Comparison of ENCODE assay signal across 19 cellular contexts in genomic region chr3:27556854-27557253, GRCh38.
A peak's percentile ranks its signal among the peaks of the same experiment; 100 is the strongest.
DNase-seq lines count a peak whose midpoint lies in the region; ATAC-seq and TF ChIP-seq lines count a peak whose summit lies in the region.
"Had no signal": no experiment of that assay in that cellular context is flagged by ENCODE, and none has a peak within 500 bp of the region (broad histone marks: within the 10 kb centered on the region; RNA-seq: fewer than 3 reads in every experiment).

No MANE protein-coding gene starts in this region.

- peak overlapping the region; percentile 94 for H3K27ac Mint-ChIP-seq in osteocyte (ENCODE audit: unreplicated experiment)
- H3K27ac Mint-ChIP-seq: activated CD4-positive, alpha-beta T cell treated with anti-CD3 and anti-CD28 coated beads, Interleukin-2, amount 10 ng/mL, durations not matched to agents 7 days and 5 days; nephron; stimulated activated naive CD8-positive, alpha-beta T cell treated with anti-CD3 and anti-CD28 coated beads, Interleukin-15, Interleukin-2, amounts not matched to agents 100 ng/mL and 50 ng/mL, for 24 hours; T-helper 2 cell treated with Interferon-gamma antibody and Interleukin-4, amounts not matched to agents 5 μg/mL and 100 μg/mL, for 36 hours had no signal

- no peaks in the 10 kb centered on the region for H3K36me3 ChIP-seq in SK-N-SH (replicated peaks in 1 of 2; ENCODE audit: control insufficient read depth in 1 of 2, insufficient read depth in 2 of 2, low read length in 1 of 2)
- no peaks in the 10 kb centered on the region for H3K36me3 ChIP-seq in testis (ENCODE audit: low read depth, missing control alignments)

- no peaks in the 10 kb centered on the region for H4K20me1 ChIP-seq in SK-N-SH (ENCODE audit: insufficient read depth)

- DNase-seq in A172 (ENCODE audit: low spot score) (peak; percentile 37), SK-N-SH (no peak), foreskin fibroblast (peak; percentile 46 to 71), osteocyte (ENCODE audit: extremely low spot score, unreplicated experiment) (no peak), foreskin melanocyte (no peak), KBM-7 (no peak), testis (no peak)
- DNase-seq: activated CD4-positive, alpha-beta T cell treated with anti-CD3 and anti-CD28 coated beads, Interleukin-2, amount 10 ng/mL, durations not matched to agents 7 days and 5 days; activated T-cell treated with anti-CD3 and anti-CD28 coated beads, Interleukin-2, amount 50 U/mL, for 1 hour; Kasumi-1; kidney glomerular epithelial cell; NCI-H1930; NCI-H69 had no signal

- peak overlapping the region; percentile 4; the same call in 1 of the 2 replicates for H3K9ac ChIP-seq in SK-N-SH

- H3K79me2 ChIP-seq in SK-N-SH (ENCODE audit: insufficient read depth): no peaks in the 10 kb centered on the region

- no peak for TF ChIP-seq RAD21 in SK-N-SH (IDR thresholded peaks at IDR 0.05; ENCODE audit: low read length)

- no peak for TF ChIP-seq POLR2A in testis (IDR thresholded peaks at IDR 0.05)

- POLR2A ChIA-PET in SK-N-SH (lab: Yijun Ruan, JAX): no interaction called here

- peaks cover 6% of the 10 kb centered on the region for H3K9me3 Mint-ChIP-seq in osteocyte (ENCODE audit: unreplicated experiment)
- H3K9me3 Mint-ChIP-seq: stimulated activated naive CD8-positive, alpha-beta T cell treated with anti-CD3 and anti-CD28 coated beads, Interleukin-15, Interleukin-2, amounts not matched to agents 100 ng/mL and 50 ng/mL, for 24 hours; T-helper 2 cell treated with Interferon-gamma antibody and Interleukin-4, amounts not matched to agents 5 μg/mL and 100 μg/mL, for 36 hours had no signal

- TF ChIP-seq EP300 in SK-N-SH (IDR thresholded peaks at IDR 0.05; ENCODE audit: borderline replicate concordance in 1 of 2, low read depth in 1 of 2, low read length in 1 of 2): no peak

- no peaks in the 10 kb centered on the region for H3K36me3 Mint-ChIP-seq in osteocyte (ENCODE audit: unreplicated experiment)

- intact Hi-C loops in testis (cut with DNase I; ENCODE audit: low total_unique reads): no loop called here

- no peak overlapping the region for H3K4me3 Mint-ChIP-seq in osteocyte (ENCODE audit: unreplicated experiment)
- H3K4me3 Mint-ChIP-seq: activated CD4-positive, alpha-beta T cell treated with anti-CD3 and anti-CD28 coated beads, Interleukin-2, amount 10 ng/mL, durations not matched to agents 7 days and 5 days; nephron; stimulated activated naive CD8-positive, alpha-beta T cell treated with anti-CD3 and anti-CD28 coated beads, Interleukin-15, Interleukin-2, amounts not matched to agents 100 ng/mL and 50 ng/mL, for 24 hours; T-helper 2 cell treated with Interferon-gamma antibody and Interleukin-4, amounts not matched to agents 5 μg/mL and 100 μg/mL, for 36 hours had no signal

- CTCF ChIA-PET in SK-N-SH (lab: Yijun Ruan, JAX): interaction anchor here (1.1 kb wide), 1 partner anchor 12 kb away, joined by 3 read pairs; no protein-coding TSS in a partner anchor

- no peak overlapping the region for H2AFZ ChIP-seq in SK-N-SH (ENCODE audit: low read depth)

- H3K4me1 Mint-ChIP-seq in osteocyte (ENCODE audit: unreplicated experiment): peaks cover 64% of the 10 kb centered on the region
- H3K4me1 Mint-ChIP-seq: activated CD4-positive, alpha-beta T cell treated with anti-CD3 and anti-CD28 coated beads, Interleukin-2, amount 10 ng/mL, durations not matched to agents 7 days and 5 days had no signal

- ATAC-seq in GM18519 (IDR thresholded peaks at IDR 0.05; ENCODE audit: low FRiP score, unreplicated experiment): no peak

- TF ChIP-seq CTCF in SK-N-SH (IDR thresholded peaks at IDR 0.05): no peak
- no peak for TF ChIP-seq CTCF in foreskin fibroblast (IDR thresholded peaks at IDR 0.05; ENCODE audit: low read depth, low read length)
- no peak for TF ChIP-seq CTCF in osteocyte (IDR thresholded peaks at IDR 0.05)
- TF ChIP-seq CTCF in testis (IDR thresholded peaks at IDR 0.05): no peak

- 70% methylated on average over 5 of the region's 5 CpGs for WGBS in SK-N-SH (ENCODE audit: low lambda C conversion rate)
- 64 to 72% methylated on average over 5 of the region's 5 CpGs for WGBS in testis, 2 donors

- H3K9me3 ChIP-seq in SK-N-SH (no peaks in the 10 kb centered on the region), testis (no peaks in the 10 kb centered on the region)

- H3K4me1 ChIP-seq in SK-N-SH (ENCODE audit: control insufficient read depth in 1 of 2, insufficient read depth in 2 of 2, low read depth in 1 of 2, low read length in 1 of 2) (peaks cover 0 to 10% of the 10 kb centered on the region in 2 experiments; a peak in 2 of 4 replicates), testis (no peaks in the 10 kb centered on the region)

- peak overlapping the region in 1 of 2 experiments; percentile 76; a peak in 2 of 4 replicates for H3K27ac ChIP-seq in SK-N-SH (ENCODE audit: low read depth in 2 of 2, low read length in 1 of 2)
- peak overlapping the region in 1 of 2 donors; percentile 6 for H3K27ac ChIP-seq in testis
- H3K27ac ChIP-seq: HL-60, RWPE1 had no signal

- H3K4me3 ChIP-seq in SK-N-SH (ENCODE audit: low read depth in 2 of 2, low read length in 1 of 2) (no peak overlapping the region), foreskin fibroblast (ENCODE audit: low read depth in 1 of 2, low read length in 2 of 2) (no peak overlapping the region), testis (no peak overlapping the region)

- in situ Hi-C loops in KBM-7 (cut with MboI; ENCODE audit: low pct_unique_long_range_greater_than_20kb, low sequenced_read_pairs): no loop called here

- H3K9me2 ChIP-seq in SK-N-SH: no peaks in the 10 kb centered on the region

- H3K27me3 Mint-ChIP-seq in osteocyte (ENCODE audit: unreplicated experiment): no peaks in the 10 kb centered on the region
- H3K27me3 Mint-ChIP-seq: activated CD4-positive, alpha-beta T cell treated with anti-CD3 and anti-CD28 coated beads, Interleukin-2, amount 10 ng/mL, durations not matched to agents 7 days and 5 days; stimulated activated naive CD8-positive, alpha-beta T cell treated with anti-CD3 and anti-CD28 coated beads, Interleukin-15, Interleukin-2, amounts not matched to agents 100 ng/mL and 50 ng/mL, for 24 hours had no signal

- H3K27me3 ChIP-seq in SK-N-SH (ENCODE audit: insufficient read depth) (no peaks in the 10 kb centered on the region), testis (no peaks in the 10 kb centered on the region)

- no peak overlapping the region for H3K4me2 ChIP-seq in SK-N-SH

- peaks cover 5% of the 10 kb centered on the region for H3F3A ChIP-seq in SK-N-SH (replicated peaks; ENCODE audit: insufficient read depth)

TF ChIP-seq in SK-N-SH, 30 proteins besides CTCF, POLR2A, EP300 and RAD21:
- TF ChIP-seq TAF1 (IDR thresholded peaks at IDR 0.05; ENCODE audit: borderline replicate concordance, low read depth, low read length) (no peak), JUND (IDR thresholded peaks at IDR 0.05) (0 out of 2 replicates have a peak, but pooled peaks have one; percentile 9), IRF3 (IDR thresholded peaks at IDR 0.05; ENCODE audit: low read depth, low read length) (no peak), YY1 (IDR thresholded peaks at IDR 0.05; ENCODE audit: low read depth) (no peak), TCF12 (IDR thresholded peaks at IDR 0.05) (no peak)

Comparison
In these comparisons a context has a peak if more than half of its experiments do, and no peak if none do; other contexts are left out.
1. DNase-seq: peak in A172 (single experiment) and foreskin fibroblast (2 of 2); none in SK-N-SH (single experiment), osteocyte (single experiment), foreskin melanocyte (single experiment), KBM-7 (single experiment) and testis (single experiment).